Comparison of ENCODE assay signal across 19 cellular contexts in the genomic region with DNA sequence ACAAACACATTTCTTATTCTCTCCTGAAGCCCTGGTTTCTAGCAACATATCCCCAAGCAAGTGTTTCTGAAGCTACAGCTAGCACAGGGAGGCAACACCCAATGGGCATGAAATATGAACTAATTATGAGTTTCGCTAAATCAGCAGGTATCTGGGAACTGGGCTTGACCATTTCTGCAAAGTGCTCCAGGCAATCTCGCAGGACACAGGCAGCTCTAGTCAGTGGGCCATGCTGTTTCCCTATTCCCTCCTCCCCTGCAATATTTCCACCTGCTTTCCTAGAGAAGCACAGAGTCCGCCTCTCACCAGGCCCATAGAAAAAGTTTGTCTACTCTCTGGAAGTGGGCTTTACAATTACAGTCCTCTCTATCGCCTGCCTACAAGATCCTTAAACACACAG.
DNase-seq lines count a peak whose midpoint lies in the region; ATAC-seq and TF ChIP-seq lines count a peak whose summit lies in the region.
"Had no signal": no experiment of that assay in that cellular context is flagged by ENCODE, and none has a peak within 500 bp of the region (broad histone marks: within the 10 kb centered on the region; RNA-seq: fewer than 3 reads in every experiment).

No MANE protein-coding gene starts in this region.

- peaks cover 26% of the 10 kb centered on the region for H3K4me1 ChIP-seq in endocrine pancreas (ENCODE audit: control insufficient read depth, insufficient read depth, low read length)
- peaks cover 13% of the 10 kb centered on the region for H3K4me1 ChIP-seq in neural progenitor cell
- peaks cover 0 to 13% (median 4%) of the 10 kb centered on the region in 6 donors for H3K4me1 ChIP-seq in spleen
- peaks cover 9% of the 10 kb centered on the region for H3K4me1 ChIP-seq in lower lobe of right lung
- H3K4me1 ChIP-seq: A549, BE2C had no signal

- H3K4me3 ChIP-seq in endocrine pancreas (ENCODE audit: control insufficient read depth, insufficient read depth, low read length): peak overlapping the region; percentile 56
- no peak overlapping the region for H3K4me3 ChIP-seq in neural progenitor cell
- H3K4me3 ChIP-seq in spleen: no peak overlapping the region
- H3K4me3 ChIP-seq in lower lobe of right lung: no peak overlapping the region
- H3K4me3 ChIP-seq: A549, PC-9, SK-N-MC had no signal

- no peak for TF ChIP-seq CTCF in neural progenitor cell (IDR thresholded peaks at IDR 0.05)
- no peak for TF ChIP-seq CTCF in spleen (IDR thresholded peaks at IDR 0.05 in 8 of 11, conservative IDR thresholded peaks at IDR 0.05 in 3 of 11)
- TF ChIP-seq CTCF in lower lobe of right lung (IDR thresholded peaks at IDR 0.05): no peak

- no peak for ATAC-seq in lower lobe of right lung
- no peak for ATAC-seq in stimulated activated naive CD8-positive, alpha-beta T cell treated with anti-CD3 and anti-CD28 coated beads, Interleukin-15, Interleukin-2, amounts not matched to agents 100 U/mL and 50 U/mL, for 24 hours
- ATAC-seq: A549 had no signal

- H2AFZ ChIP-seq in neural progenitor cell (replicated peaks): peak overlapping the region; percentile 68
- H2AFZ ChIP-seq: PC-9 had no signal

- H3K27ac Mint-ChIP-seq in neural progenitor cell: no peak overlapping the region
- H3K27ac Mint-ChIP-seq: HFFc6 had no signal

- no peak for TF ChIP-seq POLR2A in spleen (IDR thresholded peaks at IDR 0.05)

- 81 to 92% (median 88%) methylated on average over 4 of the region's 4 CpGs for WGBS in spleen, 5 donors

- H3K27me3 ChIP-seq in endocrine pancreas (ENCODE audit: control insufficient read depth, insufficient read depth, low read length) (no peaks in the 10 kb centered on the region), neural progenitor cell (no peaks in the 10 kb centered on the region), spleen (replicated peaks in 1 of 7) (no peaks in the 10 kb centered on the region), lower lobe of right lung (ENCODE audit: low read depth) (no peaks in the 10 kb centered on the region)
- H3K27me3 ChIP-seq: BE2C had no signal

- intact Hi-C loops in spleen (cut with DNase I; ENCODE audit: low total_unique reads) (no loop called here), lower lobe of right lung (cut with DNase I) (no loop called here)

- H3K36me3 ChIP-seq in endocrine pancreas (ENCODE audit: control insufficient read depth, insufficient read depth, low read length): no peaks in the 10 kb centered on the region
- no peaks in the 10 kb centered on the region for H3K36me3 ChIP-seq in neural progenitor cell
- H3K36me3 ChIP-seq in spleen: no peaks in the 10 kb centered on the region
- no peaks in the 10 kb centered on the region for H3K36me3 ChIP-seq in lower lobe of right lung
- H3K36me3 ChIP-seq: BE2C had no signal

- H3K9ac ChIP-seq in endocrine pancreas (ENCODE audit: control insufficient read depth, insufficient read depth, low read length) (no peak overlapping the region), neural progenitor cell (no peak overlapping the region)

- H3K9me3 ChIP-seq in endocrine pancreas (ENCODE audit: control insufficient read depth, low read length) (no peaks in the 10 kb centered on the region), neural progenitor cell (ENCODE audit: low read depth) (no peaks in the 10 kb centered on the region), spleen (no peaks in the 10 kb centered on the region), lower lobe of right lung (no peaks in the 10 kb centered on the region)
- H3K9me3 ChIP-seq: A549, BE2C had no signal

- no peaks in the 10 kb centered on the region for H3K27me3 Mint-ChIP-seq in neural progenitor cell (ENCODE audit: insufficient read depth, low read depth)

- H3F3A ChIP-seq in neural progenitor cell (ENCODE audit: low read depth): no peaks in the 10 kb centered on the region

- DNase-seq in DMS53 (lab: John Stamatoyannopoulos, UW) (peak; percentile 83), NCI-H146 (lab: John Stamatoyannopoulos, UW) (peak; percentile 62), neural progenitor cell (ENCODE audit: low spot score) (no peak), spleen (no peak), lower lobe of right lung (no peak)
- DNase-seq in stimulated activated naive CD8-positive, alpha-beta T cell treated with anti-CD3 and anti-CD28 coated beads, Interleukin-15, Interleukin-2, amounts not matched to agents 100 U/mL and 50 U/mL, for 24 hours: no peak
- DNase-seq: BE2C, DMS79, H7, HFFc6, Karpas-422, NCI-H1930, NCI-H2171 treated with DMSO at 0.1 percent for 48 hours, NCI-H526 treated with DMSO at 0.1 percent for 48 hours, PC-9 had no signal

- no peak overlapping the region for H3K27ac ChIP-seq in neural progenitor cell
- H3K27ac ChIP-seq in spleen: no peak overlapping the region
- H3K27ac ChIP-seq in lower lobe of right lung: no peak overlapping the region
- H3K27ac ChIP-seq: A549, PC-9, RWPE1, SK-N-MC had no signal

- H3K9me3 Mint-ChIP-seq in neural progenitor cell: no peaks in the 10 kb centered on the region

- H3K4me3 Mint-ChIP-seq in neural progenitor cell: no peak overlapping the region
- H3K4me3 Mint-ChIP-seq: HFFc6 had no signal

- no peak overlapping the region for H3K4me2 ChIP-seq in neural progenitor cell
- H3K4me2 ChIP-seq: A549, PC-9 had no signal

- H4K20me1 ChIP-seq in neural progenitor cell (ENCODE audit: low read depth): no peaks in the 10 kb centered on the region

- H3K79me2 ChIP-seq in neural progenitor cell (ENCODE audit: low read depth): no peaks in the 10 kb centered on the region

- H3K36me3 Mint-ChIP-seq in neural progenitor cell: no peaks in the 10 kb centered on the region

- peaks cover 17% of the 10 kb centered on the region for H3K4me1 Mint-ChIP-seq in neural progenitor cell

Comparison
In these comparisons a context has a peak if more than half of its experiments do, and no peak if none do; other contexts are left out.
1. DNase-seq: peak in DMS53 (single experiment) and NCI-H146 (single experiment); none in neural progenitor cell (single experiment), spleen (single experiment), lower lobe of right lung (single experiment) and stimulated activated naive CD8-positive, alpha-beta T cell treated with anti-CD3 and anti-CD28 coated beads, Interleukin-15, Interleukin-2, amounts not matched to agents 100 U/mL and 50 U/mL, for 24 hours (single experiment).